In genomic region chr12:6336079-6336858, GRCh38 we compare ENCODE assay signal across 2 cellular contexts.
TF ChIP-seq lines count a peak whose summit lies in the region.

No MANE protein-coding gene starts in this region.

TF ChIP-seq in SK-N-SH, 30 proteins besides CTCF, POLR2A, EP300 and RAD21 (continues in another document):
- TF ChIP-seq CHD2 (IDR thresholded peaks at IDR 0.05; ENCODE audit: low read length, partially characterized antibody) (no peak), EZH2phosphoT487 (IDR thresholded peaks at IDR 0.05; ENCODE audit: borderline replicate concordance, low read depth) (no peak), NFIC (IDR thresholded peaks at IDR 0.05; ENCODE audit: borderline replicate concordance) (peak; percentile 60), ZBTB33 (IDR thresholded peaks at IDR 0.05; ENCODE audit: borderline replicate concordance, low read depth) (0 out of 2 replicates have a peak, but pooled peaks have one; percentile 11), YY1 (IDR thresholded peaks at IDR 0.05; ENCODE audit: low read depth) (no peak), NRF1 (IDR thresholded peaks at IDR 0.05; ENCODE audit: low read depth, low read length) (no peak), REST (IDR thresholded peaks at IDR 0.05; ENCODE audit: low read depth, low read length) (peak; percentile 68; the same call in 1 of the 2 replicates), FOSL2 (IDR thresholded peaks at IDR 0.05; ENCODE audit: borderline replicate concordance, low read depth) (peak; percentile 87), POLR2AphosphoS5 (IDR thresholded peaks at IDR 0.05; ENCODE audit: low read depth, low read length) (peak; percentile 65), GATA2 (CRISPR knock-in tag; IDR thresholded peaks at IDR 0.05) (no peak), RXRA (IDR thresholded peaks at IDR 0.05; ENCODE audit: borderline replicate concordance, low read depth) (peak; percentile 84; the same call in 1 of the 2 replicates), USF1 (IDR thresholded peaks at IDR 0.05; ENCODE audit: borderline replicate concordance, low read depth) (peak; percentile 82), TCF12 (IDR thresholded peaks at IDR 0.05) (peak; percentile 70), GABPA (IDR thresholded peaks at IDR 0.05; ENCODE audit: low read depth) (0 out of 2 replicates have a peak, but pooled peaks have one; percentile 28), SMC3 (IDR thresholded peaks at IDR 0.05; ENCODE audit: low read depth, low read length) (no peak), RCOR1 (IDR thresholded peaks at IDR 0.05; ENCODE audit: low read length) (no peak), FOXM1 (IDR thresholded peaks at IDR 0.05; ENCODE audit: low read depth) (no peak), ELF1 (IDR thresholded peaks at IDR 0.05) (no peak), TEAD4 (IDR thresholded peaks at IDR 0.05; ENCODE audit: borderline replicate concordance, insufficient read depth) (no peak), PBX3 (IDR thresholded peaks at IDR 0.05) (peak; percentile 47), TAF1 (IDR thresholded peaks at IDR 0.05; ENCODE audit: borderline replicate concordance, low read depth, low read length) (peak; percentile 40; the same call in 1 of the 2 replicates), MAX (IDR thresholded peaks at IDR 0.05; ENCODE audit: low read depth) (peak; percentile 98), USF2 (IDR thresholded peaks at IDR 0.05; ENCODE audit: borderline replicate concordance, low read depth, low read length) (no peak; the same call in 1 of the 2 replicates), JUND (IDR thresholded peaks at IDR 0.05) (peak; percentile 89)

TF ChIP-seq in K562, 482 proteins besides CTCF, POLR2A, EP300 and RAD21 (continues in another document):
- TF ChIP-seq ATF3 (IDR thresholded peaks at IDR 0.05) (peak; percentile 84), ATF3 (CRISPR knock-in tag; conservative IDR thresholded peaks at IDR 0.05) (no peak), MAFF (IDR thresholded peaks at IDR 0.05; ENCODE audit: low read length) (peak; percentile 98), NR4A1 (CRISPR knock-in tag; IDR thresholded peaks at IDR 0.05) (no peak), NR4A1 (tag; IDR thresholded peaks at IDR 0.05) (0 out of 2 replicates have a peak, but pooled peaks have one; percentile 25), RNF219 (CRISPR knock-in tag; IDR thresholded peaks at IDR 0.05) (no peak), SMARCE1 (IDR thresholded peaks at IDR 0.05) (peak; percentile 60), MITF (IDR thresholded peaks at IDR 0.05) (0 out of 2 replicates have a peak, but pooled peaks have one; percentile 19), TCF7L2 (IDR thresholded peaks at IDR 0.05; ENCODE audit: low read depth, low read length) (no peak), CTBP1 (IDR thresholded peaks at IDR 0.05; ENCODE audit: borderline replicate concordance) (peak; percentile 59), CBFA2T3 (IDR thresholded peaks at IDR 0.05) (peak; percentile 25), HSF4 (CRISPR knock-in tag; IDR thresholded peaks at IDR 0.05; ENCODE audit: borderline replicate concordance) (no peak), CBFA2T2 (conservative IDR thresholded peaks at IDR 0.05) (peak; percentile 26), PML (IDR thresholded peaks at IDR 0.05; ENCODE audit: low read length) (peak; percentile 39; the same call in 1 of the 2 replicates), CHD2 (IDR thresholded peaks at IDR 0.05; ENCODE audit: low read depth, low read length) (no peak), SMARCB1 (IDR thresholded peaks at IDR 0.05; ENCODE audit: insufficient read length, low read depth) (no peak), NCOR1 (IDR thresholded peaks at IDR 0.05) (peak; percentile 41), PHF21A (IDR thresholded peaks at IDR 0.05; ENCODE audit: borderline replicate concordance, low read depth) (peak; percentile 35; the same call in 1 of the 2 replicates), KAT8 (IDR thresholded peaks at IDR 0.05; ENCODE audit: low read depth) (no peak), ZNF589 (CRISPR knock-in tag; IDR thresholded peaks at IDR 0.05; ENCODE audit: low read depth) (0 out of 2 replicates have a peak, but pooled peaks have one; percentile 29), HMGN3 (IDR thresholded peaks at IDR 0.05; ENCODE audit: borderline replicate concordance, extremely low read depth, insufficient read length, low read depth, low read length) (peak; percentile 35), PHF20 (IDR thresholded peaks at IDR 0.05; ENCODE audit: partially characterized antibody) (peak; percentile 10), CREB1 (IDR thresholded peaks at IDR 0.05) (no peak), CREB1 (CRISPR knock-in tag; IDR thresholded peaks at IDR 0.05) (no peak), HMBOX1 (IDR thresholded peaks at IDR 0.05) (peak; percentile 37; the same call in 1 of the 2 replicates), GMEB1 (CRISPR knock-in tag; IDR thresholded peaks at IDR 0.05) (no peak), NR2C1 (IDR thresholded peaks at IDR 0.05) (no peak), NR2C1 (tag; IDR thresholded peaks at IDR 0.05) (peak; percentile 5), SMAD4 (CRISPR knock-in tag; conservative IDR thresholded peaks at IDR 0.05) (0 out of 2 replicates have a peak, but pooled peaks have one; percentile 25), JUND (IDR thresholded peaks at IDR 0.05; ENCODE audit: borderline replicate concordance, low read depth, low read length) (peak; percentile 90), JUND (tag; IDR thresholded peaks at IDR 0.05; ENCODE audit: borderline replicate concordance, low read depth, low read length) (peak; percentile 82; the same call in 2 of the 3 replicates), NR2C2 (CRISPR knock-in tag; IDR thresholded peaks at IDR 0.05) (no peak), NR2C2 (tag; IDR thresholded peaks at IDR 0.05) (peak; percentile 62), CXXC5 (CRISPR knock-in tag; IDR thresholded peaks at IDR 0.05) (0 out of 2 replicates have a peak, but pooled peaks have one; percentile 7), RBFOX2 (IDR thresholded peaks at IDR 0.05; ENCODE audit: low read depth, low read length) (peak; percentile 87), AFF1 (IDR thresholded peaks at IDR 0.05; ENCODE audit: low read depth in 1 of 2, partially characterized antibody in 2 of 2) (peak in 1 of 2 experiments; percentile 21), REST (CRISPR knock-in tag; IDR thresholded peaks at IDR 0.05; ENCODE audit: low read depth) (no peak), USF1 (CRISPR knock-in tag; IDR thresholded peaks at IDR 0.05) (peak; percentile 77), E2F3 (CRISPR knock-in tag; IDR thresholded peaks at IDR 0.05) (peak; percentile 61), ZNF431 (CRISPR knock-in tag; IDR thresholded peaks at IDR 0.05) (0 out of 2 replicates have a peak, but pooled peaks have one; percentile 17)
